In the genomic region with DNA sequence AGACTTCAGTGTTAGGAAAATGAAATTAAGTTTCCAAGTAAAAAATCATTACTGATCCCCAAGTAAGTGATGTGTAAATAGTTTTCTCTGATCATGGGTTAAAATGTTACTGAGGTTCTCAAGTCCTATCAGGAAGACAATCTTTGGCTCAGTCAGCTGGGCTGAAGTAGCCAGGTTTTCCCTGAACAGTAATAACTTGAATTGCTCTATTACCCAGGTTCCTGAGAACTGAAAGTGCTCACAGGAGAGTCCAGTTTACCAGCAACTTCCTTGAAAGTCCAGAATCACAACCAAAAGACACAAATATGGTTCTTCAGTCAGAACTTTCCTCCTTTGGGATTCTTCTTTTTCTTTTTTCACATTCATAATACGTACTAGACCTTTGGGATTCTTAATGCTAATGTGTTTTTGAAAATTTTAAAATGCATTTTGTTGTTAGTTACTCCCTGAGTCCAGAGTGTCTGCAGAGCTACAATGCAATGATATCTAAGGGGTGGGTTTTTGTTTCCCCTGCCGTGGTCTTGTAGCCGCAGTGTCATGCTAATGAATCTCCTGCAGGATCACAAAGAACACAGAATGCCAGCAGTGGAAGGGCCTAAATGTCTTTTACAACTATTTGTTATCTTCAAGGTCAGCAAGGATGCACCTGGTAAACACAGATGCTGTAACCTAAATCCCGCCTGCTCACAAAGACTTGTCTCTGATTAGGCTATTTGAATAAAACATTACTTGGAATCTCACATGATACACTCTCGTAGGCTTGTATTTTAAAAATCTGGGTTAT, we compare ENCODE assay signal across 20 cellular contexts.
DNase-seq lines count a peak whose midpoint lies in the region; ATAC-seq and TF ChIP-seq lines count a peak whose summit lies in the region.
"Had no signal": no experiment of that assay in that cellular context is flagged by ENCODE, and none has a peak within 500 bp of the region (broad histone marks: within the 10 kb centered on the region; RNA-seq: fewer than 3 reads in every experiment).

No MANE protein-coding gene starts in this region.

- H3K4me2 ChIP-seq in H9 (ENCODE audit: insufficient read depth, insufficient read length, low read length) (peak overlapping the region; percentile 6), neural progenitor cell (peak overlapping the region; percentile 59)

- H3K14ac ChIP-seq in H9 (ENCODE audit: insufficient read depth, low read length): no peak overlapping the region

- peaks cover 9% of the 10 kb centered on the region for H3F3A ChIP-seq in neural progenitor cell (ENCODE audit: low read depth)

- H3K36me3 ChIP-seq in endodermal cell (ENCODE audit: control insufficient read depth, insufficient read depth, low read length) (no peaks in the 10 kb centered on the region), iPS-20b (ENCODE audit: insufficient read depth, low read depth, low read length) (no peaks in the 10 kb centered on the region), neural progenitor cell (no peaks in the 10 kb centered on the region)
- H3K36me3 ChIP-seq: BE2C had no signal

- peaks cover 0 to 7% (median 0%) of the 10 kb centered on the region in 3 experiments; a peak in 3 of 7 replicates for H3K36me3 Mint-ChIP-seq in H9 (ENCODE audit: insufficient read depth in 1 of 3, low read depth in 3 of 3)
- no peaks in the 10 kb centered on the region for H3K36me3 Mint-ChIP-seq in endodermal cell (ENCODE audit: low read depth)
- H3K36me3 Mint-ChIP-seq in neural progenitor cell: no peaks in the 10 kb centered on the region
- H3K36me3 Mint-ChIP-seq in stimulated activated memory B cell treated with anti-CD40 and anti-IgM and Interleukin-4, amounts not matched to agents 10 μg/mL and 1 μg/mL and 100 μg/mL, for 72 hours: no peaks in the 10 kb centered on the region
- H3K36me3 Mint-ChIP-seq: CD4-positive, CD25-positive, alpha-beta regulatory T cell had no signal

- H3K4ac ChIP-seq in H9 (ENCODE audit: low read depth, low read length): no peak overlapping the region; the same call in 1 of the 2 replicates

- H3K27ac Mint-ChIP-seq in H9 (peak overlapping the region in 2 of 3 experiments; percentile 96 to 98; a peak in 5 of 7 replicates), endodermal cell (peak overlapping the region; percentile 78), neural progenitor cell (no peak overlapping the region)
- H3K27ac Mint-ChIP-seq in stimulated activated memory B cell treated with anti-CD40 and anti-IgM and Interleukin-4, amounts not matched to agents 10 μg/mL and 1 μg/mL and 100 μg/mL, for 72 hours: no peak overlapping the region
- H3K27ac Mint-ChIP-seq: CD4-positive, CD25-positive, alpha-beta regulatory T cell had no signal

- H3K79me1 ChIP-seq in H9 (ENCODE audit: insufficient read depth, low read depth, low read length, poor library complexity, severe bottlenecking): no peaks in the 10 kb centered on the region

- H3K27ac ChIP-seq in H9 (ENCODE audit: insufficient read length, low read depth, low read length) (peak overlapping the region; percentile 59), endodermal cell (ENCODE audit: low read depth, low read length) (no peak overlapping the region), iPS-20b (ENCODE audit: low read length) (no peak overlapping the region), neural progenitor cell (no peak overlapping the region)
- H3K27ac ChIP-seq: GM23248 had no signal

- no peak overlapping the region for H2BK120ac ChIP-seq in H9 (ENCODE audit: low read depth, low read length, poor library complexity, severe bottlenecking)

- H2BK20ac ChIP-seq in H9 (ENCODE audit: low read depth, low read length, poor library complexity, severe bottlenecking): peak overlapping the region; percentile 90

- no peak overlapping the region for H2BK5ac ChIP-seq in H9 (ENCODE audit: insufficient read length, low read length)

- H2AK5ac ChIP-seq in H9 (ENCODE audit: insufficient read length, low read length): no peak overlapping the region

- peaks cover 44 to 54% of the 10 kb centered on the region in 2 experiments for H3K4me1 Mint-ChIP-seq in H9
- peaks cover 30% of the 10 kb centered on the region for H3K4me1 Mint-ChIP-seq in endodermal cell
- peaks cover 25% of the 10 kb centered on the region for H3K4me1 Mint-ChIP-seq in neural progenitor cell
- no peaks in the 10 kb centered on the region for H3K4me1 Mint-ChIP-seq in stimulated activated memory B cell treated with anti-CD40 and anti-IgM and Interleukin-4, amounts not matched to agents 10 μg/mL and 1 μg/mL and 100 μg/mL, for 72 hours
- H3K4me1 Mint-ChIP-seq: CD4-positive, CD25-positive, alpha-beta regulatory T cell had no signal

- no peak overlapping the region for H3K18ac ChIP-seq in H9 (ENCODE audit: insufficient read length, low read depth, low read length)

- H4K8ac ChIP-seq in H9 (replicated peaks; ENCODE audit: insufficient read length, low read depth, low read length): no peak overlapping the region

- H3K23me2 ChIP-seq in H9 (ENCODE audit: insufficient read length, low read depth, low read length, poor library complexity, severe bottlenecking): no peaks in the 10 kb centered on the region

- H3K27me3 ChIP-seq in H9 (ENCODE audit: insufficient read depth, low read length) (no peaks in the 10 kb centered on the region), endodermal cell (ENCODE audit: control insufficient read depth, insufficient read depth, low read length, poor library complexity, severe bottlenecking) (no peaks in the 10 kb centered on the region), iPS-20b (ENCODE audit: insufficient read depth, low read length) (peaks cover 9% of the 10 kb centered on the region; the same call in 1 of the 2 replicates), neural progenitor cell (no peaks in the 10 kb centered on the region)

- no peak overlapping the region for H2BK15ac ChIP-seq in H9 (ENCODE audit: low read depth, low read length)

- H3T11ph ChIP-seq in H9 (ENCODE audit: low read length): no peak overlapping the region

- H3K79me2 ChIP-seq in H9 (ENCODE audit: insufficient read depth, low read length) (no peaks in the 10 kb centered on the region), neural progenitor cell (ENCODE audit: low read depth) (no peaks in the 10 kb centered on the region)

- H2AFZ ChIP-seq in H9 (ENCODE audit: low read length) (no peak overlapping the region), neural progenitor cell (replicated peaks) (no peak overlapping the region)
- H2AFZ ChIP-seq: GM23248 had no signal

- H3K23ac ChIP-seq in H9 (ENCODE audit: insufficient read length, low read depth, low read length): no peak overlapping the region

- DNase-seq in H9: peak; percentile 80
- DNase-seq in endodermal cell: peak; percentile 65
- DNase-seq in neural progenitor cell (ENCODE audit: low spot score): peak; percentile 75
- DNase-seq in omental fat pad (ENCODE audit: low spot score): no peak
- no peak for DNase-seq in stimulated activated CD4-positive, alpha-beta T cell treated with anti-CD3 and anti-CD28 coated beads, Interleukin-4, amount 100 ng/mL, for 24 hours
- DNase-seq: BE2C; Caco-2; CD4-positive, CD25-positive, alpha-beta regulatory T cell; GDM1; GM23248; IMR-90; NCI-H1436; NCI-H1930; NCI-H2171; NCI-H69; NK-92 treated with Interleukin-12 subunit alpha and Interleukin-12 subunit beta, amount 100 ng/mL, for 24 hours had no signal

- no peak for ATAC-seq in omental fat pad (ENCODE audit: low FRiP score)
- no peak for ATAC-seq in stimulated activated memory B cell treated with anti-CD40 and anti-IgM and Interleukin-4, amounts not matched to agents 10 μg/mL and 1 μg/mL and 100 μg/mL, for 72 hours
- ATAC-seq in HG03139 (IDR thresholded peaks at IDR 0.05; ENCODE audit: unreplicated experiment): no peak
- ATAC-seq: Right ventricle myocardium inferior had no signal

- TF ChIP-seq CTCF in H9 (conservative IDR thresholded peaks at IDR 0.05) (no peak), endodermal cell (conservative IDR thresholded peaks at IDR 0.05) (no peak), neural progenitor cell (IDR thresholded peaks at IDR 0.05) (no peak), omental fat pad (IDR thresholded peaks at IDR 0.05) (no peak)

- no CpG with 5 or more reads among the region's 5 CpGs for WGBS in H9 (ENCODE audit: extremely low coverage, insufficient read length, low lambda C conversion rate)
- 45 to 54% methylated on average over 1 to 5 of the region's 5 CpGs for WGBS in endodermal cell (ENCODE audit: insufficient coverage in 1 of 2, insufficient read length in 1 of 2), 2 experiments

- H4K20me1 ChIP-seq in H9 (ENCODE audit: control insufficient read depth, insufficient read depth, insufficient read length) (no peaks in the 10 kb centered on the region), neural progenitor cell (ENCODE audit: low read depth) (no peaks in the 10 kb centered on the region)

- peaks cover 38% of the 10 kb centered on the region for H3K27me3 Mint-ChIP-seq in H9 (ENCODE audit: low read depth)
- H3K27me3 Mint-ChIP-seq in endodermal cell (ENCODE audit: insufficient read depth): peaks cover 8% of the 10 kb centered on the region
- H3K27me3 Mint-ChIP-seq in neural progenitor cell (ENCODE audit: insufficient read depth, low read depth): no peaks in the 10 kb centered on the region
- no peaks in the 10 kb centered on the region for H3K27me3 Mint-ChIP-seq in stimulated activated memory B cell treated with anti-CD40 and anti-IgM and Interleukin-4, amounts not matched to agents 10 μg/mL and 1 μg/mL and 100 μg/mL, for 72 hours
- H3K27me3 Mint-ChIP-seq: CD4-positive, CD25-positive, alpha-beta regulatory T cell had no signal

- H4K91ac ChIP-seq in H9 (ENCODE audit: insufficient read length, low read depth, low read length): no peak overlapping the region

- no peak overlapping the region for H3K56ac ChIP-seq in H9 (ENCODE audit: insufficient read length, low read depth, low read length)

- H3K9ac ChIP-seq in H9 (ENCODE audit: extremely low read depth, insufficient read length, low read length) (no peak overlapping the region), endodermal cell (ENCODE audit: extremely low read depth, low read length, poor library complexity, severe bottlenecking) (no peak overlapping the region), iPS-20b (ENCODE audit: low read depth, low read length) (peak overlapping the region; percentile 37), neural progenitor cell (no peak overlapping the region)
- H3K9ac ChIP-seq: GM23248 had no signal

- H3K4me3 ChIP-seq in endodermal cell (ENCODE audit: low read length) (no peak overlapping the region), iPS-20b (ENCODE audit: low read length) (peak overlapping the region; percentile 29; the same call in 1 of the 2 replicates), neural progenitor cell (no peak overlapping the region)
- H3K4me3 ChIP-seq: GM23248 had no signal

- H3K4me3 Mint-ChIP-seq in H9 (peak overlapping the region in 1 of 2 experiments; percentile 21; a peak in 2 of 5 replicates), endodermal cell (no peak overlapping the region), neural progenitor cell (no peak overlapping the region)
- no peak overlapping the region for H3K4me3 Mint-ChIP-seq in stimulated activated memory B cell treated with anti-CD40 and anti-IgM and Interleukin-4, amounts not matched to agents 10 μg/mL and 1 μg/mL and 100 μg/mL, for 72 hours
- H3K4me3 Mint-ChIP-seq: CD4-positive, CD25-positive, alpha-beta regulatory T cell had no signal

- H3K9me3 ChIP-seq in H9 (ENCODE audit: control insufficient read depth, low read depth, low read length): no peaks in the 10 kb centered on the region
- no peaks in the 10 kb centered on the region for H3K9me3 ChIP-seq in endodermal cell (ENCODE audit: control insufficient read depth, low read length)
- no peaks in the 10 kb centered on the region for H3K9me3 ChIP-seq in iPS-20b (ENCODE audit: insufficient read depth, low read depth, low read length)
- H3K9me3 ChIP-seq in neural progenitor cell (ENCODE audit: low read depth): no peaks in the 10 kb centered on the region
- H3K9me3 ChIP-seq: BE2C, Caco-2 had no signal

- H3K9me3 Mint-ChIP-seq in H9: no peaks in the 10 kb centered on the region; a peak in 1 of 5 replicates
- H3K9me3 Mint-ChIP-seq in endodermal cell: no peaks in the 10 kb centered on the region
- no peaks in the 10 kb centered on the region for H3K9me3 Mint-ChIP-seq in neural progenitor cell
- H3K9me3 Mint-ChIP-seq in stimulated activated memory B cell treated with anti-CD40 and anti-IgM and Interleukin-4, amounts not matched to agents 10 μg/mL and 1 μg/mL and 100 μg/mL, for 72 hours: peaks cover 3% of the 10 kb centered on the region

- peaks cover 4% of the 10 kb centered on the region; the same call in 1 of the 2 replicates for H3K4me1 ChIP-seq in H9 (ENCODE audit: insufficient read depth, low read length)
- no peaks in the 10 kb centered on the region for H3K4me1 ChIP-seq in endodermal cell (ENCODE audit: control insufficient read depth, insufficient read depth, low read length)
- H3K4me1 ChIP-seq in iPS-20b (ENCODE audit: insufficient read depth, low read length): peaks cover 13% of the 10 kb centered on the region; the same call in 1 of the 2 replicates
- peaks cover 15% of the 10 kb centered on the region for H3K4me1 ChIP-seq in neural progenitor cell
- H3K4me1 ChIP-seq: BE2C, Caco-2 had no signal

- H2BK12ac ChIP-seq in H9 (ENCODE audit: insufficient read length, low read depth, low read length): peak overlapping the region; percentile 53

- H4K5ac ChIP-seq in H9 (ENCODE audit: insufficient read length, low read depth, low read length): no peak overlapping the region

Comparison
In these comparisons a context has a peak if more than half of its experiments do, and no peak if none do; other contexts are left out.
1. DNase-seq: peak in H9 (single experiment), endodermal cell (single experiment) and neural progenitor cell (single experiment); none in omental fat pad (single experiment) and stimulated activated CD4-positive, alpha-beta T cell treated with anti-CD3 and anti-CD28 coated beads, Interleukin-4, amount 100 ng/mL, for 24 hours (single experiment).
2. H3K27ac Mint-ChIP-seq: peak in H9 (2 of 3) and endodermal cell (single experiment); none in neural progenitor cell (single experiment) and stimulated activated memory B cell treated with anti-CD40 and anti-IgM and Interleukin-4, amounts not matched to agents 10 μg/mL and 1 μg/mL and 100 μg/mL, for 72 hours (single experiment).